1 cellular context compared by ENCODE assay signal in the genomic region with DNA sequence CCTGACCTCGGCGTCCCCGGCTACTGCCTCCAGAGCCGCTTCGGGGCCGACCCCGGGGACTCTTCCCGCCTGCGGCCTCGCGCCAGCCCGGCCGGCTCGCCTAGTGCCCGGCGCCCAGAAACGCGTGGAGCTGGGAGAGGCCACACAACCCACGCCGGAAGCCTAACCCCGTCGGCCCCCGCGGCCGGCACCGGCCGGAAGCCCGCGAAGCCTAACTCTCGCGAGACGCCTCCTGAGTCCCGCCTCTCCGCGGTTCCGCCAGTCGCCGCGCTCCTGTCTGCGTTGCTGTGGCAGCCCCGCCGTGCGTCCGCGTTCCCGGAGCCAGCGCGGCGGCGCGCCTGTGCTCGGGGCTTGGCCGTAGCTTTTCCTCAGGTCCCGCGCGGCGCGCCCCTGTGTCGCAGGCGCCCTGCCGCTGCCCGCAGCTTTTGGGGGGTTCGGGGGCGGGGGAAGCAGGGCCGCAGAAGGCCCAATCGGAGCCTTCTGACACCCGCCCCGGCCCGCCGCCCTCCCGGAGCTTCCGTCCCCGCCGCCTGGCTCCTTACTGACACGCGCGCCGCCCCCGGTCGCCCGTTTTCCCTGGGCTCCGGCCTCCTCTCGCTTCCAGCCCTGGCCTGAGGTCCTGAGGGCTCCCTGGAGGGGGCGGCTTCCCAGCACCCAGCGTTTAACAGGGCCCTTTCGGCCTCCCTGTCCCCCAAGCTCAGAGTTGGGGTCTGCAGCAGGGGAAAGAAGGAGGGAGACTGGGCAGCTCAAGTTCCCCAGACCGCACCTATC.
TF ChIP-seq lines count a peak whose summit lies in the region.

No MANE protein-coding gene starts in this region.

TF ChIP-seq in WTC11, 78 proteins besides CTCF, POLR2A, EP300 and RAD21 (continued from another document):
- TF ChIP-seq, protein P1, sequence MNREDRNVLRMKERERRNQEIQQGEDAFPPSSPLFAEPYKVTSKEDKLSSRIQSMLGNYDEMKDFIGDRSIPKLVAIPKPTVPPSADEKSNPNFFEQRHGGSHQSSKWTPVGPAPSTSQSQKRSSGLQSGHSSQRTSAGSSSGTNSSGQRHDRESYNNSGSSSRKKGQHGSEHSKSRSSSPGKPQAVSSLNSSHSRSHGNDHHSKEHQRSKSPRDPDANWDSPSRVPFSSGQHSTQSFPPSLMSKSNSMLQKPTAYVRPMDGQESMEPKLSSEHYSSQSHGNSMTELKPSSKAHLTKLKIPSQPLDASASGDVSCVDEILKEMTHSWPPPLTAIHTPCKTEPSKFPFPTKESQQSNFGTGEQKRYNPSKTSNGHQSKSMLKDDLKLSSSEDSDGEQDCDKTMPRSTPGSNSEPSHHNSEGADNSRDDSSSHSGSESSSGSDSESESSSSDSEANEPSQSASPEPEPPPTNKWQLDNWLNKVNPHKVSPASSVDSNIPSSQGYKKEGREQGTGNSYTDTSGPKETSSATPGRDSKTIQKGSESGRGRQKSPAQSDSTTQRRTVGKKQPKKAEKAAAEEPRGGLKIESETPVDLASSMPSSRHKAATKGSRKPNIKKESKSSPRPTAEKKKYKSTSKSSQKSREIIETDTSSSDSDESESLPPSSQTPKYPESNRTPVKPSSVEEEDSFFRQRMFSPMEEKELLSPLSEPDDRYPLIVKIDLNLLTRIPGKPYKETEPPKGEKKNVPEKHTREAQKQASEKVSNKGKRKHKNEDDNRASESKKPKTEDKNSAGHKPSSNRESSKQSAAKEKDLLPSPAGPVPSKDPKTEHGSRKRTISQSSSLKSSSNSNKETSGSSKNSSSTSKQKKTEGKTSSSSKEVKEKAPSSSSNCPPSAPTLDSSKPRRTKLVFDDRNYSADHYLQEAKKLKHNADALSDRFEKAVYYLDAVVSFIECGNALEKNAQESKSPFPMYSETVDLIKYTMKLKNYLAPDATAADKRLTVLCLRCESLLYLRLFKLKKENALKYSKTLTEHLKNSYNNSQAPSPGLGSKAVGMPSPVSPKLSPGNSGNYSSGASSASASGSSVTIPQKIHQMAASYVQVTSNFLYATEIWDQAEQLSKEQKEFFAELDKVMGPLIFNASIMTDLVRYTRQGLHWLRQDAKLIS (CRISPR knock-in tag; IDR thresholded peaks at IDR 0.05; ENCODE audit: borderline replicate concordance): no peak
- TF ChIP-seq MYBL2 (CRISPR knock-in tag; IDR thresholded peaks at IDR 0.05) (no peak; the same call in 1 of the 2 replicates), NFE2L1 (CRISPR knock-in tag; IDR thresholded peaks at IDR 0.05) (0 out of 2 replicates have a peak, but pooled peaks have one; percentile 66), NR1H2 (CRISPR knock-in tag; IDR thresholded peaks at IDR 0.05) (no peak), FOXK1 (CRISPR knock-in tag; IDR thresholded peaks at IDR 0.05) (peak; percentile 35; the same call in 1 of the 2 replicates), RELA (CRISPR knock-in tag; IDR thresholded peaks at IDR 0.05; ENCODE audit: borderline replicate concordance) (peak; percentile 47; the same call in 1 of the 2 replicates), TEAD4 (CRISPR knock-in tag; IDR thresholded peaks at IDR 0.05) (0 out of 2 replicates have a peak, but pooled peaks have one; percentile 33), ZNF232 (CRISPR knock-in tag; IDR thresholded peaks at IDR 0.05) (no peak)
- TF ChIP-seq, protein P2, sequence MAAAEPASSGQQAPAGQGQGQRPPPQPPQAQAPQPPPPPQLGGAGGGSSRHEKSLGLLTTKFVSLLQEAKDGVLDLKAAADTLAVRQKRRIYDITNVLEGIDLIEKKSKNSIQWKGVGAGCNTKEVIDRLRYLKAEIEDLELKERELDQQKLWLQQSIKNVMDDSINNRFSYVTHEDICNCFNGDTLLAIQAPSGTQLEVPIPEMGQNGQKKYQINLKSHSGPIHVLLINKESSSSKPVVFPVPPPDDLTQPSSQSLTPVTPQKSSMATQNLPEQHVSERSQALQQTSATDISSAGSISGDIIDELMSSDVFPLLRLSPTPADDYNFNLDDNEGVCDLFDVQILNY (CRISPR knock-in tag; IDR thresholded peaks at IDR 0.05): peak; percentile 96
- TF ChIP-seq, protein P3, sequence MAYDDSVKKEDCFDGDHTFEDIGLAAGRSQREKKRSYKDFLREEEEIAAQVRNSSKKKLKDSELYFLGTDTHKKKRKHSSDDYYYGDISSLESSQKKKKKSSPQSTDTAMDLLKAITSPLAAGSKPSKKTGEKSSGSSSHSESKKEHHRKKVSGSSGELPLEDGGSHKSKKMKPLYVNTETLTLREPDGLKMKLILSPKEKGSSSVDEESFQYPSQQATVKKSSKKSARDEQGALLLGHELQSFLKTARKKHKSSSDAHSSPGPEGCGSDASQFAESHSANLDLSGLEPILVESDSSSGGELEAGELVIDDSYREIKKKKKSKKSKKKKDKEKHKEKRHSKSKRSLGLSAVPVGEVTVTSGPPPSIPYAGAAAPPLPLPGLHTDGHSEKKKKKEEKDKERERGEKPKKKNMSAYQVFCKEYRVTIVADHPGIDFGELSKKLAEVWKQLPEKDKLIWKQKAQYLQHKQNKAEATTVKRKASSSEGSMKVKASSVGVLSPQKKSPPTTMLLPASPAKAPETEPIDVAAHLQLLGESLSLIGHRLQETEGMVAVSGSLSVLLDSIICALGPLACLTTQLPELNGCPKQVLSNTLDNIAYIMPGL (CRISPR knock-in tag; IDR thresholded peaks at IDR 0.05): peak; percentile 62; the same call in 1 of the 2 replicates
- TF ChIP-seq, protein P4, sequence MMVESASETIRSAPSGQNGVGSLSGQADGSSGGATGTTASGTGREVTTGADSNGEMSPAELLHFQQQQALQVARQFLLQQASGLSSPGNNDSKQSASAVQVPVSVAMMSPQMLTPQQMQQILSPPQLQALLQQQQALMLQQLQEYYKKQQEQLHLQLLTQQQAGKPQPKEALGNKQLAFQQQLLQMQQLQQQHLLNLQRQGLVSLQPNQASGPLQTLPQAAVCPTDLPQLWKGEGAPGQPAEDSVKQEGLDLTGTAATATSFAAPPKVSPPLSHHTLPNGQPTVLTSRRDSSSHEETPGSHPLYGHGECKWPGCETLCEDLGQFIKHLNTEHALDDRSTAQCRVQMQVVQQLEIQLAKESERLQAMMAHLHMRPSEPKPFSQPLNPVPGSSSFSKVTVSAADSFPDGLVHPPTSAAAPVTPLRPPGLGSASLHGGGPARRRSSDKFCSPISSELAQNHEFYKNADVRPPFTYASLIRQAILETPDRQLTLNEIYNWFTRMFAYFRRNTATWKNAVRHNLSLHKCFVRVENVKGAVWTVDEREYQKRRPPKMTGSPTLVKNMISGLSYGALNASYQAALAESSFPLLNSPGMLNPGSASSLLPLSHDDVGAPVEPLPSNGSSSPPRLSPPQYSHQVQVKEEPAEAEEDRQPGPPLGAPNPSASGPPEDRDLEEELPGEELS (CRISPR knock-in tag; IDR thresholded peaks at IDR 0.05): peak; percentile 86
- TF ChIP-seq, protein P5, sequence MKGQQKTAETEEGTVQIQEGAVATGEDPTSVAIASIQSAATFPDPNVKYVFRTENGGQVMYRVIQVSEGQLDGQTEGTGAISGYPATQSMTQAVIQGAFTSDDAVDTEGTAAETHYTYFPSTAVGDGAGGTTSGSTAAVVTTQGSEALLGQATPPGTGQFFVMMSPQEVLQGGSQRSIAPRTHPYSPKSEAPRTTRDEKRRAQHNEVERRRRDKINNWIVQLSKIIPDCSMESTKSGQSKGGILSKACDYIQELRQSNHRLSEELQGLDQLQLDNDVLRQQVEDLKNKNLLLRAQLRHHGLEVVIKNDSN (CRISPR knock-in tag; IDR thresholded peaks at IDR 0.05): peak; percentile 58; the same call in 1 of the 2 replicates
- TF ChIP-seq, protein P6, sequence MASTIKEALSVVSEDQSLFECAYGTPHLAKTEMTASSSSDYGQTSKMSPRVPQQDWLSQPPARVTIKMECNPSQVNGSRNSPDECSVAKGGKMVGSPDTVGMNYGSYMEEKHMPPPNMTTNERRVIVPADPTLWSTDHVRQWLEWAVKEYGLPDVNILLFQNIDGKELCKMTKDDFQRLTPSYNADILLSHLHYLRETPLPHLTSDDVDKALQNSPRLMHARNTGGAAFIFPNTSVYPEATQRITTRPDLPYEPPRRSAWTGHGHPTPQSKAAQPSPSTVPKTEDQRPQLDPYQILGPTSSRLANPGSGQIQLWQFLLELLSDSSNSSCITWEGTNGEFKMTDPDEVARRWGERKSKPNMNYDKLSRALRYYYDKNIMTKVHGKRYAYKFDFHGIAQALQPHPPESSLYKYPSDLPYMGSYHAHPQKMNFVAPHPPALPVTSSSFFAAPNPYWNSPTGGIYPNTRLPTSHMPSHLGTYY (CRISPR knock-in tag; IDR thresholded peaks at IDR 0.05): 0 out of 2 replicates have a peak, but pooled peaks have one; percentile 36
- TF ChIP-seq, protein P7, sequence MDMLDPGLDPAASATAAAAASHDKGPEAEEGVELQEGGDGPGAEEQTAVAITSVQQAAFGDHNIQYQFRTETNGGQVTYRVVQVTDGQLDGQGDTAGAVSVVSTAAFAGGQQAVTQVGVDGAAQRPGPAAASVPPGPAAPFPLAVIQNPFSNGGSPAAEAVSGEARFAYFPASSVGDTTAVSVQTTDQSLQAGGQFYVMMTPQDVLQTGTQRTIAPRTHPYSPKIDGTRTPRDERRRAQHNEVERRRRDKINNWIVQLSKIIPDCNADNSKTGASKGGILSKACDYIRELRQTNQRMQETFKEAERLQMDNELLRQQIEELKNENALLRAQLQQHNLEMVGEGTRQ (CRISPR knock-in tag; IDR thresholded peaks at IDR 0.05): peak; percentile 20; the same call in 1 of the 2 replicates
